Comparison of ENCODE assay signal across 36 cellular contexts in the genomic region with DNA sequence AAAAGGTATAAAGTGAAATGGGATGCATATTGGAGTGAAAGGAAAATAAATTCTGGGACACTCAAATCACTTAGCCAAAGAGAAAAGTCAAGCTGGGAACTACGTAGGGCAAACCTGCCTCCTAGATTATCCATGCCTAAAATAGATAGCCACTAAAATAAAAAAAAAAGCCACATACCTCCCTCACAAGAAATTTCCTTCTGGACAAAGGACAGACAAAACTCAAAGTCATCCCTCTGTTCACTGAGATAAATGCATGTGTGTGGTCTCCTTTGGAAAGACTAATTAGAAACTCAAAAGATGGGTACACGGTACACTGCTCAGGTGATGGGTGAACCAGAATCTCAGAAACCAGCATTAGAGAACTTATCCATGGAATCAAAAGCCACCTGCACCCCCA.
"Had no signal": no experiment of that assay in that cellular context is flagged by ENCODE, and none has a peak within 500 bp of the region (broad histone marks: within the 10 kb centered on the region; RNA-seq: fewer than 3 reads in every experiment).

No MANE protein-coding gene starts in this region.

- H3K4me3 Mint-ChIP-seq: activated CD4-positive, alpha-beta memory T cell treated with anti-CD3 and anti-CD28 coated beads, Interleukin-2, amount 10 ng/mL, durations not matched to agents 7 days and 5 days; activated CD4-positive, alpha-beta T cell treated with anti-CD3 and anti-CD28 coated beads for 36 hours; activated CD4-positive, alpha-beta T cell treated with anti-CD3 and anti-CD28 coated beads, Interleukin-2, amount 10 ng/mL, durations not matched to agents 7 days and 5 days; activated CD8-positive, alpha-beta memory T cell treated with anti-CD3 and anti-CD28 coated beads, Interleukin-2, amount 10 ng/mL, durations not matched to agents 7 days and 5 days; activated CD8-positive, alpha-beta T cell treated with anti-CD3 and anti-CD28 coated beads, Interleukin-2, amount 10 ng/mL, durations not matched to agents 7 days and 5 days; activated naive CD4-positive, alpha-beta T cell treated with anti-CD3 and anti-CD28 coated beads, Interleukin-2, amount 10 ng/mL, durations not matched to agents 7 days and 5 days; activated naive CD4-positive, alpha-beta T cell treated with anti-CD3 and anti-CD28 coated beads, Interleukin-2, amount 50 U/mL, for 24 hours; activated naive CD8-positive, alpha-beta T cell; activated naive CD8-positive, alpha-beta T cell treated with anti-CD3 and anti-CD28 coated beads, Interleukin-2, amount 10 ng/mL, durations not matched to agents 7 days and 5 days; activated naive CD8-positive, alpha-beta T cell treated with anti-CD3 and anti-CD28 coated beads, Interleukin-2, amount 50 U/mL, for 24 hours; activated T-cell treated with anti-CD3 and anti-CD28 coated beads, Interleukin-2, amount 50 U/mL, for 24 hours; T-helper 1 cell treated with Interleukin-12 subunit alpha and Interleukin-12 subunit beta and Interleukin-4 antibody, amounts not matched to agents 30 μg/mL and 1 μg/mL, for 36 hours; T-helper 2 cell treated with Interferon-gamma antibody and Interleukin-4, amounts not matched to agents 5 μg/mL and 100 μg/mL, for 36 hours had no signal

- H3K27ac Mint-ChIP-seq: activated CD4-positive, alpha-beta memory T cell treated with anti-CD3 and anti-CD28 coated beads, Interleukin-2, amount 10 ng/mL, durations not matched to agents 7 days and 5 days; activated CD4-positive, alpha-beta T cell treated with anti-CD3 and anti-CD28 coated beads for 36 hours; activated CD4-positive, alpha-beta T cell treated with anti-CD3 and anti-CD28 coated beads, Interleukin-2, amount 10 ng/mL, durations not matched to agents 7 days and 5 days; activated CD8-positive, alpha-beta memory T cell treated with anti-CD3 and anti-CD28 coated beads, Interleukin-2, amount 10 ng/mL, durations not matched to agents 7 days and 5 days; activated CD8-positive, alpha-beta T cell treated with anti-CD3 and anti-CD28 coated beads, Interleukin-2, amount 10 ng/mL, durations not matched to agents 7 days and 5 days; activated naive CD4-positive, alpha-beta T cell treated with anti-CD3 and anti-CD28 coated beads, Interleukin-2, amount 10 ng/mL, durations not matched to agents 7 days and 5 days; activated naive CD4-positive, alpha-beta T cell treated with anti-CD3 and anti-CD28 coated beads, Interleukin-2, amount 50 U/mL, for 24 hours; activated naive CD8-positive, alpha-beta T cell; activated naive CD8-positive, alpha-beta T cell treated with anti-CD3 and anti-CD28 coated beads, Interleukin-2, amount 10 ng/mL, durations not matched to agents 7 days and 5 days; activated naive CD8-positive, alpha-beta T cell treated with anti-CD3 and anti-CD28 coated beads, Interleukin-2, amount 50 U/mL, for 24 hours; activated T-cell treated with anti-CD3 and anti-CD28 coated beads, Interleukin-2, amount 50 U/mL, for 24 hours; activated T-helper 2 cell treated with anti-CD3 and anti-CD28 coated beads, Interferon-gamma antibody, Interleukin-2, Interleukin-4, amounts not matched to agents 10 μg/mL and 5 μg/mL and 100 μg/mL, durations not matched to agents 14 hours and 24 hours and 36 hours; T-helper 1 cell treated with Interleukin-12 subunit alpha and Interleukin-12 subunit beta and Interleukin-4 antibody, amounts not matched to agents 30 μg/mL and 1 μg/mL, for 36 hours; T-helper 2 cell treated with Interferon-gamma antibody and Interleukin-4, amounts not matched to agents 5 μg/mL and 100 μg/mL, for 36 hours had no signal

- H3K27me3 ChIP-seq: ascending aorta, brain microvascular endothelial cell, breast epithelium had no signal

- ATAC-seq: activated CD4-positive, alpha-beta T cell treated with anti-CD3 and anti-CD28 coated beads for 36 hours; activated CD4-positive, CD25-positive, alpha-beta regulatory T cell treated with anti-CD3 and anti-CD28 coated beads, Interleukin-2, amount 50 U/mL, for 24 hours; activated CD8-positive, alpha-beta memory T cell treated with anti-CD3 and anti-CD28 coated beads, Interleukin-2, amount 10 ng/mL, durations not matched to agents 7 days and 5 days; activated CD8-positive, alpha-beta T cell treated with anti-CD3 and anti-CD28 coated beads, Interleukin-2, amount 10 ng/mL, durations not matched to agents 7 days and 5 days; activated naive CD8-positive, alpha-beta T cell treated with anti-CD3 and anti-CD28 coated beads, Interleukin-2, amount 50 U/mL, for 24 hours had no signal

- H3K4me3 ChIP-seq: ascending aorta, breast epithelium had no signal

- FAIRE-seq: colon, TTC549 had no signal

- H3K36me3 ChIP-seq: ascending aorta, brain microvascular endothelial cell, breast epithelium had no signal

- H3K36me3 Mint-ChIP-seq: activated CD8-positive, alpha-beta memory T cell treated with anti-CD3 and anti-CD28 coated beads, Interleukin-2, amount 10 ng/mL, durations not matched to agents 7 days and 5 days; activated naive CD4-positive, alpha-beta T cell treated with anti-CD3 and anti-CD28 coated beads, Interleukin-2, amount 10 ng/mL, durations not matched to agents 7 days and 5 days; activated naive CD4-positive, alpha-beta T cell treated with anti-CD3 and anti-CD28 coated beads, Interleukin-2, amount 50 U/mL, for 24 hours; activated naive CD8-positive, alpha-beta T cell; activated naive CD8-positive, alpha-beta T cell treated with anti-CD3 and anti-CD28 coated beads, Interleukin-2, amount 10 ng/mL, durations not matched to agents 7 days and 5 days had no signal

- DNase-seq: activated CD4-positive, alpha-beta memory T cell treated with anti-CD3 and anti-CD28 coated beads, Interleukin-2, amount 10 ng/mL, durations not matched to agents 7 days and 5 days; activated CD4-positive, alpha-beta T cell treated with anti-CD3 and anti-CD28 coated beads for 1 hour; activated CD4-positive, alpha-beta T cell treated with anti-CD3 and anti-CD28 coated beads for 36 hours; activated CD4-positive, alpha-beta T cell treated with anti-CD3 and anti-CD28 coated beads for 48 hours; activated CD4-positive, alpha-beta T cell treated with anti-CD3 and anti-CD28 coated beads, Interleukin-2, amount 10 ng/mL, durations not matched to agents 7 days and 5 days; activated CD4-positive, alpha-beta T cell treated with anti-CD3 and anti-CD28 coated beads, Interleukin-2, amount 50 U/mL, for 48 hours; activated CD4-positive, CD25-positive, alpha-beta regulatory T cell; activated CD8-positive, alpha-beta memory T cell treated with anti-CD3 and anti-CD28 coated beads for 24 hours; activated CD8-positive, alpha-beta memory T cell treated with anti-CD3 and anti-CD28 coated beads, Interleukin-2, amount 10 ng/mL, durations not matched to agents 7 days and 5 days; activated CD8-positive, alpha-beta memory T cell treated with anti-CD3 and anti-CD28 coated beads, Interleukin-2, amount 50 U/mL, for 48 hours; activated CD8-positive, alpha-beta T cell treated with anti-CD3 and anti-CD28 coated beads, Interleukin-2, amount 10 ng/mL, durations not matched to agents 7 days and 5 days; activated effector memory CD4-positive, alpha-beta T cell treated with Interleukin-2 at 50 U/mL for 16 hours; activated gamma-delta T cell; activated naive CD4-positive, alpha-beta T cell treated with anti-CD3 and anti-CD28 coated beads, Interleukin-2, amount 10 ng/mL, durations not matched to agents 7 days and 5 days; activated naive CD4-positive, alpha-beta T cell treated with Interleukin-2 at 50 U/mL for 16 hours; activated naive CD8-positive, alpha-beta T cell treated with anti-CD3 and anti-CD28 coated beads, Interleukin-2, amount 10 ng/mL, durations not matched to agents 7 days and 5 days; activated naive CD8-positive, alpha-beta T cell treated with anti-CD3 and anti-CD28 coated beads, Interleukin-2, amount 50 U/mL, for 24 hours; activated T-cell treated with anti-CD3 and anti-CD28 coated beads, Interleukin-2, amount 50 U/mL, for 24 hours; activated T-cell treated with anti-CD3 and anti-CD28 coated beads, Interleukin-2, amount 50 U/mL, for 48 hours; amygdala; anterior cingulate cortex; brain microvascular endothelial cell; central memory CD4-positive, alpha-beta T cell; T-helper 2 cell; T-helper 9 cell had no signal

- H3K27me3 Mint-ChIP-seq: activated CD4-positive, alpha-beta memory T cell treated with anti-CD3 and anti-CD28 coated beads, Interleukin-2, amount 10 ng/mL, durations not matched to agents 7 days and 5 days; activated CD4-positive, alpha-beta T cell treated with anti-CD3 and anti-CD28 coated beads, Interleukin-2, amount 10 ng/mL, durations not matched to agents 7 days and 5 days; activated CD8-positive, alpha-beta memory T cell treated with anti-CD3 and anti-CD28 coated beads, Interleukin-2, amount 10 ng/mL, durations not matched to agents 7 days and 5 days; activated naive CD4-positive, alpha-beta T cell treated with anti-CD3 and anti-CD28 coated beads, Interleukin-2, amount 10 ng/mL, durations not matched to agents 7 days and 5 days; activated naive CD4-positive, alpha-beta T cell treated with anti-CD3 and anti-CD28 coated beads, Interleukin-2, amount 50 U/mL, for 24 hours; activated naive CD8-positive, alpha-beta T cell; activated naive CD8-positive, alpha-beta T cell treated with anti-CD3 and anti-CD28 coated beads, Interleukin-2, amount 10 ng/mL, durations not matched to agents 7 days and 5 days; activated naive CD8-positive, alpha-beta T cell treated with anti-CD3 and anti-CD28 coated beads, Interleukin-2, amount 50 U/mL, for 24 hours; activated T-cell treated with anti-CD3 and anti-CD28 coated beads, Interleukin-2, amount 50 U/mL, for 24 hours had no signal

- H3K9me3 ChIP-seq: ascending aorta, breast epithelium had no signal

- H3K9me3 Mint-ChIP-seq: activated T-cell treated with anti-CD3 and anti-CD28 coated beads, Interleukin-2, amount 50 U/mL, for 24 hours; activated T-helper 2 cell treated with anti-CD3 and anti-CD28 coated beads, Interferon-gamma antibody, Interleukin-2, Interleukin-4, amounts not matched to agents 10 μg/mL and 5 μg/mL and 100 μg/mL, durations not matched to agents 14 hours and 24 hours and 36 hours; T-helper 1 cell treated with Interleukin-12 subunit alpha and Interleukin-12 subunit beta and Interleukin-4 antibody, amounts not matched to agents 30 μg/mL and 1 μg/mL, for 36 hours; T-helper 2 cell treated with Interferon-gamma antibody and Interleukin-4, amounts not matched to agents 5 μg/mL and 100 μg/mL, for 36 hours had no signal

- H3K4me1 ChIP-seq: ascending aorta, breast epithelium had no signal

- H3K4me1 Mint-ChIP-seq: activated CD4-positive, alpha-beta memory T cell treated with anti-CD3 and anti-CD28 coated beads, Interleukin-2, amount 10 ng/mL, durations not matched to agents 7 days and 5 days; activated CD4-positive, alpha-beta T cell treated with anti-CD3 and anti-CD28 coated beads for 36 hours; activated CD4-positive, alpha-beta T cell treated with anti-CD3 and anti-CD28 coated beads, Interleukin-2, amount 10 ng/mL, durations not matched to agents 7 days and 5 days; activated CD8-positive, alpha-beta memory T cell treated with anti-CD3 and anti-CD28 coated beads, Interleukin-2, amount 10 ng/mL, durations not matched to agents 7 days and 5 days; activated naive CD4-positive, alpha-beta T cell treated with anti-CD3 and anti-CD28 coated beads, Interleukin-2, amount 10 ng/mL, durations not matched to agents 7 days and 5 days; activated naive CD4-positive, alpha-beta T cell treated with anti-CD3 and anti-CD28 coated beads, Interleukin-2, amount 50 U/mL, for 24 hours; activated naive CD8-positive, alpha-beta T cell treated with anti-CD3 and anti-CD28 coated beads, Interleukin-2, amount 10 ng/mL, durations not matched to agents 7 days and 5 days; activated naive CD8-positive, alpha-beta T cell treated with anti-CD3 and anti-CD28 coated beads, Interleukin-2, amount 50 U/mL, for 24 hours had no signal

- H3K27ac ChIP-seq: ascending aorta, brain microvascular endothelial cell, breast epithelium, VCaP had no signal
